ENCODE assay signal across 23 cellular contexts in the genomic region with DNA sequence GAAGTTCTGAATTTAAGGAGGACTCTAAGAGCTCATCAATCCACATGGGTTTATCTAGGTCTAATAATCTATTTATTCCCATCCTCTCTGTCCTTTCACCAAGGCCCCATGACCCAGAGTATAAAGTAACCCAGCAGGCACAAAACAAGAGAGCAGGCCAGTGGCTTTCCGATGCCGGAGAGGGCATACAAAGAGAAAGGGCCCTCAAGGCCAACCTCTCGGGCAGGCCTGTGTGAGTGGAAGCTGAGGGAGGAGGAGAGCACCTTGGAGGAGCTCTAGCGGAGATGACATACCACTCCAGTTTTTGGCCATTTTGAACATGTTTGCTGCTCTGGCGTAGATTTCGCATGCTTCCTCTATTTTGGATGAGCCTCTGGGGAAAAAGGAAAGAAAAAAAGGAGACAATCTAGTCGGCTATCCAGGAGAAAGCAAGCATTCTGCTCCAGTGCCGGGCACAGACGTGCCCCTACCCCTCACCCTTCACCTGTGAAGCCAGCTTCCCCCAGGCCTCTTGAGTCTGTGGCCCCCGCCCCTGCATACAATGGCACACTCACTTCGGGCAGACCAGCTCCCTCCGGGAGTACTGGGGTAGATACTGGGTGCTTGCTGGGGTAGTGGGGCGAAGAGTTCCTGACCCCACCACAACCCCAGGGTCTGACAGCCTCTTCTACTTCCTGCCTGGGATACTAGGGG. TPM values are rescaled to one million over a fixed set of nuclear protein-coding genes. Genes with fewer than 3 reads are reported as not detected.
A peak's percentile ranks its signal among the peaks of the same experiment; 100 is the strongest.
DNase-seq lines count a peak whose midpoint lies in the region; ATAC-seq and TF ChIP-seq lines count a peak whose summit lies in the region.
"Had no signal": no experiment of that assay in that cellular context is flagged by ENCODE, and none has a peak within 500 bp of the region (broad histone marks: within the 10 kb centered on the region; RNA-seq: fewer than 3 reads in every experiment).

No MANE protein-coding gene starts in this region.

- peaks cover 29% of the 10 kb centered on the region for H3K36me3 Mint-ChIP-seq in endodermal cell (ENCODE audit: low read depth)
- peaks cover 4% of the 10 kb centered on the region for H3K36me3 Mint-ChIP-seq in nephron progenitor cell (ENCODE audit: low read depth)

- H3K27ac Mint-ChIP-seq in endodermal cell (peak overlapping the region; percentile 52), nephron progenitor cell (peak overlapping the region; percentile 48)
- H3K27ac Mint-ChIP-seq: CD8-positive, alpha-beta T cell had no signal

- H3K36me3 ChIP-seq in left ventricle myocardium inferior (peaks cover 55% of the 10 kb centered on the region), right atrium auricular region (peaks cover 49% of the 10 kb centered on the region), endodermal cell (ENCODE audit: control insufficient read depth, insufficient read depth, low read length) (peaks cover 27% of the 10 kb centered on the region)

- H3K9ac ChIP-seq in endodermal cell (ENCODE audit: extremely low read depth, low read length, poor library complexity, severe bottlenecking) = no peak overlapping the region
- H3K9ac ChIP-seq: SK-N-SH had no signal

- H3K4me1 ChIP-seq in left ventricle myocardium inferior (peaks cover 67% of the 10 kb centered on the region), right atrium auricular region (peaks cover 0 to 23% of the 10 kb centered on the region in 2 donors), endodermal cell (ENCODE audit: control insufficient read depth, insufficient read depth, low read length) (no peaks in the 10 kb centered on the region)

- H3K4me1 Mint-ChIP-seq in endodermal cell = no peaks in the 10 kb centered on the region
- peaks cover 8% of the 10 kb centered on the region for H3K4me1 Mint-ChIP-seq in nephron progenitor cell

- H3K27me3 ChIP-seq in left ventricle myocardium inferior (ENCODE audit: low read depth) (no peaks in the 10 kb centered on the region), right atrium auricular region (no peaks in the 10 kb centered on the region), endodermal cell (ENCODE audit: control insufficient read depth, insufficient read depth, low read length, poor library complexity, severe bottlenecking) (no peaks in the 10 kb centered on the region)

- intact Hi-C loops in left ventricle myocardium inferior (cut with micrococcal nuclease) = no loop called here

- ATAC-seq in HG03469 (IDR thresholded peaks at IDR 0.05; ENCODE audit: unreplicated experiment) = no peak
- ATAC-seq: CD8-positive, alpha-beta T cell; HepG2; K562 had no signal

- TF ChIP-seq CTCF in left ventricle myocardium inferior (IDR thresholded peaks at IDR 0.05; ENCODE audit: borderline replicate concordance) = no peak
- no peak for TF ChIP-seq CTCF in right atrium auricular region (IDR thresholded peaks at IDR 0.05)
- TF ChIP-seq CTCF in endodermal cell (conservative IDR thresholded peaks at IDR 0.05) = no peak
- no peak for TF ChIP-seq CTCF in nephron progenitor cell (IDR thresholded peaks at IDR 0.05)

- H3K9me3 Mint-ChIP-seq in endodermal cell = no peaks in the 10 kb centered on the region
- H3K9me3 Mint-ChIP-seq in nephron progenitor cell = no peaks in the 10 kb centered on the region
- H3K9me3 Mint-ChIP-seq: CD8-positive, alpha-beta T cell had no signal

- WGBS in endodermal cell (ENCODE audit: insufficient coverage in 1 of 2, insufficient read length in 1 of 2), 2 experiments = 92 to 98% methylated on average over 5 to 13 of the region's 13 CpGs

- H3K27ac ChIP-seq in left ventricle myocardium inferior (replicated peaks) (peak overlapping the region; percentile 49), right atrium auricular region (peak overlapping the region in 1 of 2 donors; percentile 19), endodermal cell (ENCODE audit: low read depth, low read length) (no peak overlapping the region)

- H3K27me3 Mint-ChIP-seq in endodermal cell (ENCODE audit: insufficient read depth) (no peaks in the 10 kb centered on the region), nephron progenitor cell (ENCODE audit: low read depth, poor library complexity) (no peaks in the 10 kb centered on the region)

- no peak overlapping the region for H3K4me3 Mint-ChIP-seq in endodermal cell
- no peak overlapping the region for H3K4me3 Mint-ChIP-seq in nephron progenitor cell
- H3K4me3 Mint-ChIP-seq: CD8-positive, alpha-beta T cell had no signal

- DNase-seq in left ventricle myocardium inferior = no peak
- no peak for DNase-seq in right atrium auricular region (ENCODE audit: low spot score)
- DNase-seq in endodermal cell = no peak
- DNase-seq in nephron progenitor cell = no peak
- DNase-seq in NCI-H1105 (lab: John Stamatoyannopoulos, UW) = no peak
- no peak for DNase-seq in H4 (ENCODE audit: low spot score)
- DNase-seq in OCI-M2 (lab: John Stamatoyannopoulos, UW; ENCODE audit: unreplicated experiment) = no peak
- DNase-seq: AML-193; C1 segment of cervical spinal cord; CD8-positive, alpha-beta T cell; DMS153; NCI-H1092; NCI-H1436 treated with DMSO at 0.1 percent for 48 hours; NCI-H1930; NCI-H2227 treated with DMSO at 0.1 percent for 48 hours; NCI-H510A treated with DMSO at 0.1 percent for 48 hours; NCI-H748 treated with DMSO at 0.1 percent for 48 hours; SIG-M5; SK-N-SH had no signal

- H3K4me3 ChIP-seq in left ventricle myocardium inferior (no peak overlapping the region), right atrium auricular region (no peak overlapping the region), endodermal cell (ENCODE audit: low read length) (no peak overlapping the region)
- H3K4me3 ChIP-seq: K562 had no signal

- H3K9me3 ChIP-seq in left ventricle myocardium inferior (replicated peaks) = no peaks in the 10 kb centered on the region
- no peaks in the 10 kb centered on the region for H3K9me3 ChIP-seq in right atrium auricular region
- no peaks in the 10 kb centered on the region for H3K9me3 ChIP-seq in endodermal cell (ENCODE audit: control insufficient read depth, low read length)
- H3K9me3 ChIP-seq: SK-N-SH had no signal

RNA-seq across cellular contexts. Expression of a gene that starts 11.6 kb away (rescaled TPM):
- total RNA-seq in left ventricle myocardium inferior = 120 TPM
- 100 to 1,000 TPM; 127 to 213 TPM for total RNA-seq in right atrium auricular region
- total RNA-seq in endodermal cell = 10 to 100 TPM; 66.0 to 73.9 TPM
- polyA plus RNA-seq in endodermal cell (2013, experiment 1 of 2) = 65.0 TPM
- polyA plus RNA-seq in endodermal cell (2013, experiment 2 of 2) = 52.9 TPM
- 125 and 135 TPM in 2 replicates for total RNA-seq in H4 (2014; rRNA removed; shearing (Covaris generic))

RNA-seq across cellular contexts. Expression of a gene that starts 19.3 kb away (rescaled TPM):
- 10.9 TPM for total RNA-seq in left ventricle myocardium inferior
- 1 to 10 TPM; 2.8 to 2.9 TPM for total RNA-seq in right atrium auricular region
- 10 to 100 TPM; 14.7 to 22.9 TPM for total RNA-seq in endodermal cell
- 21.8 TPM for polyA plus RNA-seq in endodermal cell (2013, experiment 1 of 2)
- 15.8 TPM for polyA plus RNA-seq in endodermal cell (2013, experiment 2 of 2)
- 9.2 and 10.6 TPM in 2 replicates for total RNA-seq in H4 (2014; rRNA removed; shearing (Covaris generic))

RNA-seq across cellular contexts. Expression of a gene that starts 31.6 kb away (rescaled TPM):
- total RNA-seq in left ventricle myocardium inferior (0.30 TPM), right atrium auricular region (under 1 TPM; 0.28 to 0.37 TPM), endodermal cell (1 to 10 TPM; 2.5 to 3.6 TPM)
- 4.1 TPM for polyA plus RNA-seq in endodermal cell (2013, experiment 1 of 2)
- 2.6 TPM for polyA plus RNA-seq in endodermal cell (2013, experiment 2 of 2)
- total RNA-seq in H4 (2014; rRNA removed; shearing (Covaris generic)) = 0.19 TPM in 1 of 2 replicates, not detected in the other
- total RNA-seq: A172; CD8-positive, alpha-beta T cell had no signal
- polyA plus RNA-seq: HepG2 had no signal
